24 cellular contexts compared by ENCODE assay signal in genomic region chr17:13560935-13561334, GRCh38. TPM values are rescaled to one million over a fixed set of nuclear protein-coding genes. Genes with fewer than 3 reads are reported as not detected.
"Had no signal": no experiment of that assay in that cellular context is flagged by ENCODE, and none has a peak within 500 bp of the region (broad histone marks: within the 10 kb centered on the region; RNA-seq: fewer than 3 reads in every experiment).

No MANE protein-coding gene starts in this region.

- H3K9me3 Mint-ChIP-seq: activated naive CD8-positive, alpha-beta T cell treated with anti-CD3 and anti-CD28 coated beads, Interleukin-2, amount 10 ng/mL, durations not matched to agents 7 days and 5 days; activated T-cell treated with anti-CD3 and anti-CD28 coated beads, Interleukin-2, amount 50 U/mL, for 4 hours; activated T-helper 2 cell treated with anti-CD3 and anti-CD28 coated beads, Interferon-gamma antibody, Interleukin-2, Interleukin-4, amounts not matched to agents 10 μg/mL and 5 μg/mL and 100 μg/mL, durations not matched to agents 14 hours and 24 hours and 36 hours; naive thymus-derived CD8-positive, alpha-beta T cell; stimulated activated naive CD8-positive, alpha-beta T cell treated with anti-CD3 and anti-CD28 coated beads, Interleukin-15, Interleukin-2, amounts not matched to agents 100 ng/mL and 50 ng/mL, for 24 hours had no signal

- ATAC-seq: activated T-cell treated with anti-CD3 and anti-CD28 coated beads, Interleukin-2, amount 50 U/mL, for 4 hours; naive thymus-derived CD8-positive, alpha-beta T cell; pancreas; psoas muscle had no signal

- DNase-seq: activated CD4-positive, alpha-beta T cell treated with anti-CD3 and anti-CD28 coated beads for 4 hours; activated CD4-positive, alpha-beta T cell treated with anti-CD3 and anti-CD28 coated beads, Interleukin-2, amount 50 U/mL, for 48 hours; activated CD4-positive, CD25-positive, alpha-beta regulatory T cell; activated CD8-positive, alpha-beta memory T cell treated with anti-CD3 and anti-CD28 coated beads, Interleukin-2, amount 50 U/mL, for 48 hours; activated naive CD4-positive, alpha-beta T cell; activated naive CD8-positive, alpha-beta T cell treated with anti-CD3 and anti-CD28 coated beads, Interleukin-2, amount 10 ng/mL, durations not matched to agents 7 days and 5 days; activated T-cell treated with anti-CD3 and anti-CD28 coated beads, Interleukin-2, amount 50 U/mL, for 4 hours; amniotic stem cell; heart left ventricle; left cardiac atrium; mesenchymal stem cell; naive thymus-derived CD8-positive, alpha-beta T cell; pancreas; psoas muscle; stimulated activated CD4-positive, alpha-beta T cell treated with anti-CD3 and anti-CD28 coated beads, Interleukin-12 subunit alpha, Interleukin-12 subunit beta, amount 100 ng/mL, for 4 hours; substantia nigra; T-helper 9 cell; thyroid gland had no signal

- H3K27ac Mint-ChIP-seq: activated naive CD8-positive, alpha-beta T cell treated with anti-CD3 and anti-CD28 coated beads, Interleukin-2, amount 10 ng/mL, durations not matched to agents 7 days and 5 days; activated T-helper 2 cell treated with anti-CD3 and anti-CD28 coated beads, Interferon-gamma antibody, Interleukin-2, Interleukin-4, amounts not matched to agents 10 μg/mL and 5 μg/mL and 100 μg/mL, durations not matched to agents 14 hours and 24 hours and 36 hours; naive thymus-derived CD8-positive, alpha-beta T cell; stimulated activated naive CD8-positive, alpha-beta T cell treated with anti-CD3 and anti-CD28 coated beads, Interleukin-15, Interleukin-2, amounts not matched to agents 100 ng/mL and 50 ng/mL, for 24 hours had no signal

- H3K9me3 ChIP-seq: esophagus muscularis mucosa, heart left ventricle, pancreas, psoas muscle, right atrium auricular region, thyroid gland had no signal

- H3K27me3 ChIP-seq: heart left ventricle, pancreas, right atrium auricular region, thyroid gland had no signal

- H3K4me1 Mint-ChIP-seq: activated naive CD8-positive, alpha-beta T cell treated with anti-CD3 and anti-CD28 coated beads, Interleukin-2, amount 10 ng/mL, durations not matched to agents 7 days and 5 days; naive thymus-derived CD8-positive, alpha-beta T cell had no signal

- H3K4me3 ChIP-seq: coronary artery, esophagus muscularis mucosa, heart left ventricle, pancreas, psoas muscle, right atrium auricular region, thyroid gland had no signal

- H3K27me3 Mint-ChIP-seq: activated naive CD8-positive, alpha-beta T cell treated with anti-CD3 and anti-CD28 coated beads, Interleukin-2, amount 10 ng/mL, durations not matched to agents 7 days and 5 days had no signal

- H3K36me3 ChIP-seq: esophagus muscularis mucosa, heart left ventricle, pancreas, right atrium auricular region, thyroid gland had no signal

- H3K4me1 ChIP-seq: esophagus muscularis mucosa, heart left ventricle, pancreas, psoas muscle, right atrium auricular region, thyroid gland had no signal

- H3K36me3 Mint-ChIP-seq: activated naive CD8-positive, alpha-beta T cell treated with anti-CD3 and anti-CD28 coated beads, Interleukin-2, amount 10 ng/mL, durations not matched to agents 7 days and 5 days; naive thymus-derived CD8-positive, alpha-beta T cell had no signal

- H3K27ac ChIP-seq: coronary artery, esophagus muscularis mucosa, heart left ventricle, pancreas, psoas muscle, right atrium auricular region, thyroid gland had no signal

- H3K4me3 Mint-ChIP-seq: activated naive CD8-positive, alpha-beta T cell treated with anti-CD3 and anti-CD28 coated beads, Interleukin-2, amount 10 ng/mL, durations not matched to agents 7 days and 5 days; activated T-cell treated with anti-CD3 and anti-CD28 coated beads, Interleukin-2, amount 50 U/mL, for 4 hours; naive thymus-derived CD8-positive, alpha-beta T cell; stimulated activated naive CD8-positive, alpha-beta T cell treated with anti-CD3 and anti-CD28 coated beads, Interleukin-15, Interleukin-2, amounts not matched to agents 100 ng/mL and 50 ng/mL, for 24 hours had no signal

RNA-seq across cellular contexts. Expression of gene HS3ST3A1, which starts 40.8 kb away (rescaled TPM):
- total RNA-seq: activated naive CD8-positive, alpha-beta T cell treated with anti-CD3 and anti-CD28 coated beads, Interleukin-2, amount 10 ng/mL, durations not matched to agents 7 days and 5 days; naive thymus-derived CD8-positive, alpha-beta T cell; ureter had no signal
